ENCODE assay signal across 10 cellular contexts in the genomic region with DNA sequence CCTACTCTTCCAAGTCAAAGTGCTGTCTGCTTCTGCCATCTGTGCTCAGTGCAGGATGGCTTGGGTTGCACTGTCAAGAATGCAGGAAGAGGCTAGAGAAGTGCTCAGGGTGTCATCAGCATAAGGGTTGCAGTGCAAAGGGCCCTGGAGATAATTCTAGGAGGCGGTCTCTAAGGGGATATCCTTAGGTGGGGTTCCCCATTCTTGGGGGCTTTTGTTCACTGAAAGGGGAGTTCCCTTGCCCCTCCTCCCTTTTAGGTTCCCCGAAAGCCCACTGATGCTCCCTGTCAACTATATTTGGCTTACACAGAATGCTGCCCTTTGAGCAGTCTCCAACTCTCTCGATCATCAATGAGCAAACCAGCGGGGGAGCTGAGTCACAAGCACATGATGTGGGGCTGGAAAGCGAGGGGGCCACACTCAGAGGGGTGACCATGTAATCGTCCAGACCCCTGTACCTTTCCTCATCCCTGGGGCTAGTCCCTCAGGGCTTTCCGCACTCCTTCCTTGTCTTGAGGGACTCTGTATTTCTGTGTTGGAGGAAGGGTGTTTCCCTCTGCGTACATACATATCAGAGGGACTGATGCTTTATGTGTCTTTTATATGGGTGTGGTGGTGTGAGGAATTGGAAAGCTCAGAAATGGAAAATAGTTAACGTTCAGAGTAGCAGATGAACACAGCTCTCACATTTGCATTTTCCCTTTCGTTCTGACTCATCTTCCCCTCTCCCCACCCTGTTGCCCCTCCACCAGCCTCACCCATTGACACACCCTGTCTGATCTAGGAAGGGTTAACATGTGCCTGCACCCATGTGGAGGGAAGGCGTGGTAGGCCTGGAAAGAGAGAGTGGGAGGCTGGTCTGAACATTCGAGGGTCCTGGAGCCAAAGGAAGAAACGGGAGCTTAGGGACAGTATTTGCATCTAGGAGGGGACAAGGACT. TPM values are rescaled to one million over a fixed set of nuclear protein-coding genes. Genes with fewer than 3 reads are reported as not detected.
A peak's percentile ranks its signal among the peaks of the same experiment; 100 is the strongest.
DNase-seq lines count a peak whose midpoint lies in the region; ATAC-seq, FAIRE-seq and TF ChIP-seq lines count a peak whose summit lies in the region.
"Had no signal": no experiment of that assay in that cellular context is flagged by ENCODE, and none has a peak within 500 bp of the region (broad histone marks: within the 10 kb centered on the region; RNA-seq: fewer than 3 reads in every experiment).

No MANE protein-coding gene starts in this region.

- no peak for FAIRE-seq in H54 (lab: Jason Lieb, UNC)

- no peaks in the 10 kb centered on the region for H3K27me3 Mint-ChIP-seq in activated naive CD8-positive, alpha-beta T cell treated with anti-CD3 and anti-CD28 coated beads, Interleukin-2, amount 50 U/mL, for 24 hours

- ATAC-seq in activated naive CD8-positive, alpha-beta T cell treated with anti-CD3 and anti-CD28 coated beads, Interleukin-2, amount 50 U/mL, for 24 hours: peak; percentile 62

- H3K36me3 ChIP-seq in BLaER1 treated with 17β-estradiol and CSF1 and Interleukin-3, amounts not matched to agents 10 nM and 100 nM: no peaks in the 10 kb centered on the region
- no peaks in the 10 kb centered on the region for H3K36me3 ChIP-seq in OCI-LY3 (replicated peaks; ENCODE audit: low read depth, low read length)
- H3K36me3 ChIP-seq in transverse colon: no peaks in the 10 kb centered on the region

- H3K36me3 Mint-ChIP-seq in activated naive CD8-positive, alpha-beta T cell treated with anti-CD3 and anti-CD28 coated beads, Interleukin-2, amount 50 U/mL, for 24 hours (ENCODE audit: low read depth): peaks cover 31% of the 10 kb centered on the region

- no peak for TF ChIP-seq CTCF in OCI-LY3 (IDR thresholded peaks at IDR 0.05; ENCODE audit: low read depth, low read length)
- TF ChIP-seq CTCF in transverse colon (IDR thresholded peaks at IDR 0.05): no peak

- intact Hi-C loops in transverse colon (cut with DNase I; ENCODE audit: low total_unique reads): loop anchor here (10.0 kb wide), 1 partner anchor 166 kb away; a partner anchor contains a TSS

- peak overlapping the region in 7 of 11 experiments; percentile 15 to 91 (median 63); a peak in 13 of 22 replicates for H3K4me2 ChIP-seq in BLaER1 treated with 17β-estradiol and CSF1 and Interleukin-3, amounts not matched to agents 10 nM and 100 nM
- peak overlapping the region; percentile 94 for H3K4me2 ChIP-seq in OCI-LY3 (ENCODE audit: low read length)

- H3K4me3 Mint-ChIP-seq in activated naive CD8-positive, alpha-beta T cell treated with anti-CD3 and anti-CD28 coated beads, Interleukin-2, amount 50 U/mL, for 24 hours: peak overlapping the region; percentile 54

- peak overlapping the region; percentile 100 for H3K27ac Mint-ChIP-seq in activated naive CD8-positive, alpha-beta T cell treated with anti-CD3 and anti-CD28 coated beads, Interleukin-2, amount 50 U/mL, for 24 hours

- no peak overlapping the region for H3K4me3 ChIP-seq in BLaER1 treated with 17β-estradiol and CSF1 and Interleukin-3, amounts not matched to agents 10 nM and 100 nM
- peak overlapping the region; percentile 64 for H3K4me3 ChIP-seq in OCI-LY3 (ENCODE audit: low read length)
- H3K4me3 ChIP-seq in transverse colon: no peak overlapping the region

- H3K9me3 ChIP-seq in BLaER1 treated with 17β-estradiol and CSF1 and Interleukin-3, amounts not matched to agents 10 nM and 100 nM (replicated peaks in 1 of 11): no peaks in the 10 kb centered on the region
- no peaks in the 10 kb centered on the region for H3K9me3 ChIP-seq in OCI-LY3 (ENCODE audit: insufficient read depth, low read length)
- H3K9me3 ChIP-seq in transverse colon: no peaks in the 10 kb centered on the region

- no peak for TF ChIP-seq EP300 in transverse colon (IDR thresholded peaks at IDR 0.05; ENCODE audit: low read depth)

- no peak overlapping the region for H3K27ac ChIP-seq in BLaER1 treated with 17β-estradiol and CSF1 and Interleukin-3, amounts not matched to agents 10 nM and 100 nM
- H3K27ac ChIP-seq in OCI-LY3 (ENCODE audit: low read length) (peak overlapping the region; percentile 91), transverse colon (no peak overlapping the region)

- no peaks in the 10 kb centered on the region for H3K27me3 ChIP-seq in BLaER1 treated with 17β-estradiol and CSF1 and Interleukin-3, amounts not matched to agents 10 nM and 100 nM
- H3K27me3 ChIP-seq in OCI-LY3 (ENCODE audit: low read depth, low read length) (no peaks in the 10 kb centered on the region), transverse colon (no peaks in the 10 kb centered on the region)

- H4K20me1 ChIP-seq in BLaER1 treated with 17β-estradiol and CSF1 and Interleukin-3, amounts not matched to agents 10 nM and 100 nM: peaks cover 0 to 23% (median 0%) of the 10 kb centered on the region in 11 experiments; a peak in 4 of 22 replicates
- no peaks in the 10 kb centered on the region for H4K20me1 ChIP-seq in OCI-LY3 (ENCODE audit: insufficient read depth, low read length)

- 20 to 64% methylated on average over 1 to 13 of the region's 13 CpGs for WGBS in transverse colon (ENCODE audit: low coverage in 1 of 2), 2 donors

- H3K9me3 Mint-ChIP-seq in activated naive CD8-positive, alpha-beta T cell treated with anti-CD3 and anti-CD28 coated beads, Interleukin-2, amount 50 U/mL, for 24 hours: peaks cover 4% of the 10 kb centered on the region

- in situ Hi-C loops in transverse colon (cut with MboI; ENCODE audit: low pct_ligation_motif_present in 1 of 4, low pct_unique_long_range_greater_than_20kb in 1 of 4, low sequenced_read_pairs in 3 of 4): no loop called here

- DNase-seq in activated naive CD8-positive, alpha-beta T cell treated with anti-CD3 and anti-CD28 coated beads, Interleukin-2, amount 50 U/mL, for 24 hours: peak; percentile 79
- no peak for DNase-seq in RPMI8226
- DNase-seq in H54 (ENCODE audit: insufficient read length, low spot score): no peak
- DNase-seq in MV-4-11 (lab: John Stamatoyannopoulos, UW): no peak
- DNase-seq in transverse colon: no peak

- H3K4me1 ChIP-seq in BLaER1 treated with 17β-estradiol and CSF1 and Interleukin-3, amounts not matched to agents 10 nM and 100 nM: peaks cover 26 to 59% (median 51%) of the 10 kb centered on the region in 10 experiments
- H3K4me1 ChIP-seq in OCI-LY3 (ENCODE audit: low read length) (peaks cover 63% of the 10 kb centered on the region), transverse colon (peaks cover 9 to 10% (median 9%) of the 10 kb centered on the region in 4 donors)

- H3K9ac ChIP-seq in BLaER1 treated with 17β-estradiol and CSF1 and Interleukin-3, amounts not matched to agents 10 nM and 100 nM: peak overlapping the region in 1 of 11 experiments; percentile 7; a peak in 2 of 22 replicates
- peak overlapping the region; percentile 73 for H3K9ac ChIP-seq in OCI-LY3 (ENCODE audit: low read length)

- peak; percentile 38 for TF ChIP-seq POLR2A in GM19193 (IDR thresholded peaks at IDR 0.05; ENCODE audit: extremely low read depth, insufficient read depth, insufficient read length)
- TF ChIP-seq POLR2A in H54 (IDR thresholded peaks at IDR 0.05; ENCODE audit: low read depth, low read length): no peak
- TF ChIP-seq POLR2A in transverse colon (IDR thresholded peaks at IDR 0.05): no peak

- peak overlapping the region; percentile 28; the same call in 1 of the 2 replicates for H2AFZ ChIP-seq in OCI-LY3 (ENCODE audit: low read depth, low read length)

- H3K79me2 ChIP-seq in OCI-LY3 (ENCODE audit: low read length): 0 out of 2 replicates have a peak, but pooled peaks cover 4% of the 10 kb centered on the region

- H3K4me1 Mint-ChIP-seq in activated naive CD8-positive, alpha-beta T cell treated with anti-CD3 and anti-CD28 coated beads, Interleukin-2, amount 50 U/mL, for 24 hours: peaks cover 45% of the 10 kb centered on the region

RNA-seq across cellular contexts. Expression of a gene that starts 6.7 kb away (rescaled TPM):
- not detected for total RNA-seq in transverse colon
- total RNA-seq: dermis microvascular lymphatic vessel endothelial cell, lower leg skin had no signal

RNA-seq across cellular contexts. Expression of a gene that starts 6.7 kb away (rescaled TPM):
- total RNA-seq in transverse colon: 10 to 100 TPM; 31.8 to 63.9 (median 50.7) TPM

RNA-seq across cellular contexts. Expression of a gene that starts 31.2 kb away (rescaled TPM):
- 1 to 10 TPM in 3 of 4 donors, under 1 TPM in 1; 0.40 to 7.3 (median 6.0) TPM for total RNA-seq in transverse colon

RNA-seq across cellular contexts. Expression of a gene that starts 34.2 kb away (rescaled TPM):
- total RNA-seq in transverse colon: 100 to 1,000 TPM in 1 of 4 donors, 10 to 100 TPM in 3; 34.8 to 122 (median 44.9) TPM

RNA-seq across cellular contexts. Expression of a gene that starts 34.4 kb away (rescaled TPM):
- 10 to 100 TPM in 3 of 4 donors, 1 to 10 TPM in 1; 6.6 to 80.0 (median 56.8) TPM for total RNA-seq in transverse colon
